In genomic region chr17:59377410-59377809, GRCh38 we compare ENCODE assay signal across 12 cellular contexts. TPM values are rescaled to one million over a fixed set of nuclear protein-coding genes. Genes with fewer than 3 reads are reported as not detected.
DNase-seq lines count a peak whose midpoint lies in the region; ATAC-seq and TF ChIP-seq lines count a peak whose summit lies in the region.
"Had no signal": no experiment of that assay in that cellular context is flagged by ENCODE, and none has a peak within 500 bp of the region (broad histone marks: within the 10 kb centered on the region; RNA-seq: fewer than 3 reads in every experiment).

No MANE protein-coding gene starts in this region.

- H3K27me3 ChIP-seq in ACC112 (ENCODE audit: insufficient read depth, low read length) (no peaks in the 10 kb centered on the region), brain microvascular endothelial cell (replicated peaks) (no peaks in the 10 kb centered on the region), HAP-1 (ENCODE audit: low read depth) (no peaks in the 10 kb centered on the region)

- H3K4me3 ChIP-seq in ACC112 (ENCODE audit: low read depth, low read length): no peak overlapping the region
- no peak overlapping the region for H3K4me3 ChIP-seq in brain microvascular endothelial cell (ENCODE audit: low read depth, low read length)
- H3K4me3 ChIP-seq in mesodermal cell (ENCODE audit: extremely low read depth, insufficient read depth, low read length, poor library complexity, severe bottlenecking): no peak overlapping the region
- no peak overlapping the region for H3K4me3 ChIP-seq in HAP-1

- H3K4me1 ChIP-seq in ACC112 (ENCODE audit: control insufficient read depth, insufficient read depth, low read length, unreplicated experiment) (peaks cover 73% of the 10 kb centered on the region), mesodermal cell (ENCODE audit: control insufficient read depth, insufficient read depth, low read length, poor library complexity, severe bottlenecking) (peaks cover 58% of the 10 kb centered on the region), HAP-1 (no peaks in the 10 kb centered on the region)

- H2AFZ ChIP-seq in ACC112 (ENCODE audit: low read length, unreplicated experiment): no peak overlapping the region

- in situ Hi-C loops in brain microvascular endothelial cell (cut with HindIII; ENCODE audit: low pct_ligation_motif_present, low sequenced_read_pairs) (no loop called here), HAP-1 (cut with MboI; ENCODE audit: low sequenced_read_pairs) (no loop called here)

- H3K27ac ChIP-seq in ACC112 (ENCODE audit: low read depth, low read length): peak overlapping the region; percentile 88
- peak overlapping the region; percentile 72 for H3K27ac ChIP-seq in brain microvascular endothelial cell
- peak overlapping the region; percentile 83 for H3K27ac ChIP-seq in mesodermal cell (ENCODE audit: low read depth, low read length, severe bottlenecking)

- peak; percentile 37 for DNase-seq in M059J (ENCODE audit: low read depth)
- DNase-seq in brain microvascular endothelial cell: no peak
- DNase-seq in HAP-1 (ENCODE audit: low spot score in 2 of 2): no peak
- DNase-seq: activated naive CD8-positive, alpha-beta T cell treated with anti-CD3 and anti-CD28 coated beads, Interleukin-2, amount 10 ng/mL, durations not matched to agents 7 days and 5 days; NCI-H748 treated with DMSO at 0.1 percent for 48 hours had no signal

- WGBS in mesodermal cell (ENCODE audit: insufficient coverage in 2 of 2), 2 experiments: 76 to 92% methylated on average over 2 to 3 of the region's 3 CpGs

- TF ChIP-seq CTCF in brain microvascular endothelial cell (IDR thresholded peaks at IDR 0.05; ENCODE audit: low read depth, low read length, missing control alignments): no peak

- H3K79me2 ChIP-seq in ACC112 (ENCODE audit: control insufficient read depth, insufficient read depth, low read length, unreplicated experiment): peaks cover 7% of the 10 kb centered on the region

- ATAC-seq in GM21447 (IDR thresholded peaks at IDR 0.05; ENCODE audit: unreplicated experiment) (no peak), esophagus mucosa (no peak), GM18502 (IDR thresholded peaks at IDR 0.05; ENCODE audit: poor library complexity, unreplicated experiment) (no peak)
- ATAC-seq: HCT116; natural killer cell treated with Interleukin-12 subunit alpha and Interleukin-12 subunit beta and Interleukin-15 and Interleukin-18, amount 100 ng/mL, for 72 hours had no signal

- H3K9me3 ChIP-seq in mesodermal cell (ENCODE audit: control insufficient read depth, low read length) (no peaks in the 10 kb centered on the region), HAP-1 (no peaks in the 10 kb centered on the region)

- H3K36me3 ChIP-seq in ACC112 (ENCODE audit: insufficient read depth, low read length) (no peaks in the 10 kb centered on the region), brain microvascular endothelial cell (replicated peaks) (no peaks in the 10 kb centered on the region), mesodermal cell (ENCODE audit: control insufficient read depth, insufficient read depth, low read length) (peaks cover 68% of the 10 kb centered on the region), HAP-1 (replicated peaks) (no peaks in the 10 kb centered on the region)

RNA-seq across cellular contexts. Expression of gene YPEL2, which starts 46.0 kb away (rescaled TPM):
- 1.7 and 2.7 TPM in 2 replicates for total RNA-seq in M059J (2014; rRNA removed; shearing (Covaris generic))
- polyA plus RNA-seq in mesodermal cell (2013, experiment 1 of 2): 22.0 TPM
- 19.1 TPM for polyA plus RNA-seq in mesodermal cell (2013, experiment 2 of 2)
- 5.7 TPM for total RNA-seq in esophagus mucosa
